In the genomic region with DNA sequence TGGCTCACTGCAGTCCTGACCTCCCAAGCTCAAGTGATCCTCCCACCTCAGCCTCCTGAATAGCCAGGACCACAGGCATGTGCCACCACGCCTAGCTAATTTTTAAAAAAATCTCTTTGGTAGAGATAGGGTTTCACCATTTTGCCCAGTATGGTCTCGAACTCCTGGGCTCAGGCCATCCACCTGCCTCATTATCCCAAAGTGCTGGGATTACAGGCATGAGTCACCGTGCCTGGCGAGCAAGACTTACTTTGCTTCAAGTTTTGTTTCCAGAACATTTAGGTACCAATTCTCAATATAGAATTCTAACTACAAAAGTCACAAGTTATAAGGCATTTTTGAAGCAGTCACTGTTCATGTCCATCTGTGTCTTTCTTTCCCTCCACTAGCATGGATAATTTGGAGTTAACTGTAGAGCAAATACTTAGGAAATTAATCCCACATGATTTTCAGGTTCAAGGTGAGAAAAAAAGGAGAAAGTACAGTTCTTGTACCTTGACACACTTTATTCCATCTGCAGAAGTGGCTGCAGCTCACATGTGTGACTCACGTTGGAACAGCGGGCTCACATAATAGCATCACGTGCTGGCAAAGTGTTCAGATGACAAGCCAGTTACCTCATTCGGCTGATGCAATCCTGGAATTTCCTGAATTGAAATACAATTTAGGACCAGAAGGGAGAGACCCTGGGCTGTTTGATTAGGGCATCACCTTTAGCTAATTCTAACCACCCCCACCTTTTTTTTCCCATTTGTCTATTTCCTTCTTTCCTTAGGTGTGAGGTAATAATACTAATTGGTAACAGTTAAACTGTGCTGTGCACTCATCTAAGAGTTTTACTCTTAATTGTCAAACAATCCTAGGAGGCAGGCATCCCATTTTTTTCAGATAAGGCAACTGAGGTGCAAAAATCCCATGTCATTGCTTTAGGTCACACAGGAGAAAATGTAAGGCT, we compare ENCODE assay signal across 1 cellular context.
TF ChIP-seq lines count a peak whose summit lies in the region.

No MANE protein-coding gene starts in this region.

TF ChIP-seq in A549, 52 proteins besides CTCF, POLR2A, EP300 and RAD21 (continued from another document):
- TF ChIP-seq, protein P1, sequence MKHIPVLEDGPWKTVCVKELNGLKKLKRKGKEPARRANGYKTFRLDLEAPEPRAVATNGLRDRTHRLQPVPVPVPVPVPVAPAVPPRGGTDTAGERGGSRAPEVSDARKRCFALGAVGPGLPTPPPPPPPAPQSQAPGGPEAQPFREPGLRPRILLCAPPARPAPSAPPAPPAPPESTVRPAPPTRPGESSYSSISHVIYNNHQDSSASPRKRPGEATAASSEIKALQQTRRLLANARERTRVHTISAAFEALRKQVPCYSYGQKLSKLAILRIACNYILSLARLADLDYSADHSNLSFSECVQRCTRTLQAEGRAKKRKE (CRISPR knock-in tag; IDR thresholded peaks at IDR 0.05; ENCODE audit: low read depth) = peak; percentile 12; the same call in 1 of the 2 replicates
- TF ChIP-seq FOXS1 (CRISPR knock-in tag; IDR thresholded peaks at IDR 0.05) (no peak), NPAS2 (CRISPR knock-in tag; IDR thresholded peaks at IDR 0.05; ENCODE audit: borderline replicate concordance) (0 out of 2 replicates have a peak, but pooled peaks have one; percentile 35), EHF (CRISPR knock-in tag; IDR thresholded peaks at IDR 0.05) (no peak), SMC3 (IDR thresholded peaks at IDR 0.05) (no peak; the same call in 2 of the 3 replicates), CBX8 (IDR thresholded peaks at IDR 0.05) (no peak), RNF2 (IDR thresholded peaks at IDR 0.05; ENCODE audit: borderline replicate concordance, low read depth) (no peak), CHD4 (IDR thresholded peaks at IDR 0.05; ENCODE audit: borderline replicate concordance) (no peak), RFX5 (IDR thresholded peaks at IDR 0.05) (no peak), POLR2AphosphoS2 (conservative IDR thresholded peaks at IDR 0.05; ENCODE audit: low read length) (no peak), MYC (IDR thresholded peaks at IDR 0.05; ENCODE audit: borderline replicate concordance, low read length) (no peak), ESRRA (IDR thresholded peaks at IDR 0.05; ENCODE audit: borderline replicate concordance, low read length) (no peak), KDM5A (IDR thresholded peaks at IDR 0.05) (no peak), HDAC2 (IDR thresholded peaks at IDR 0.05) (no peak), HOXA7 (CRISPR knock-in tag; IDR thresholded peaks at IDR 0.05) (no peak), ZSCAN20 (CRISPR knock-in tag; IDR thresholded peaks at IDR 0.05) (no peak; the same call in none of the 2 replicates), NR3C1 (IDR thresholded peaks at IDR 0.05) (no peak), CBX2 (IDR thresholded peaks at IDR 0.05; ENCODE audit: borderline replicate concordance, low read depth) (no peak), JUN (IDR thresholded peaks at IDR 0.05) (peak; percentile 75 to 80; a peak in 4 of 5 replicates), FOSL2 (IDR thresholded peaks at IDR 0.05) (peak; percentile 65), FOSL2 (CRISPR knock-in tag; IDR thresholded peaks at IDR 0.05) (peak; percentile 95), ZFP36 (IDR thresholded peaks at IDR 0.05; ENCODE audit: borderline replicate concordance, partially characterized antibody) (no peak), FOSB (CRISPR knock-in tag; IDR thresholded peaks at IDR 0.05) (no peak), HOXB13 (CRISPR knock-in tag; IDR thresholded peaks at IDR 0.05; ENCODE audit: low read depth) (0 out of 2 replicates have a peak, but pooled peaks have one; percentile 37), HOXB5 (CRISPR knock-in tag; IDR thresholded peaks at IDR 0.05) (no peak; the same call in 1 of the 2 replicates), EHMT2 (IDR thresholded peaks at IDR 0.05; ENCODE audit: low read depth) (no peak), MAZ (IDR thresholded peaks at IDR 0.05; ENCODE audit: borderline replicate concordance, low read depth, low read length) (no peak), JUNB (IDR thresholded peaks at IDR 0.05) (peak; percentile 73), HEYL (CRISPR knock-in tag; IDR thresholded peaks at IDR 0.05) (no peak), KDM1A (IDR thresholded peaks at IDR 0.05; ENCODE audit: low read depth) (no peak), CEBPB (IDR thresholded peaks at IDR 0.05) (peak; percentile 89 to 95)
- TF ChIP-seq, protein P2, sequence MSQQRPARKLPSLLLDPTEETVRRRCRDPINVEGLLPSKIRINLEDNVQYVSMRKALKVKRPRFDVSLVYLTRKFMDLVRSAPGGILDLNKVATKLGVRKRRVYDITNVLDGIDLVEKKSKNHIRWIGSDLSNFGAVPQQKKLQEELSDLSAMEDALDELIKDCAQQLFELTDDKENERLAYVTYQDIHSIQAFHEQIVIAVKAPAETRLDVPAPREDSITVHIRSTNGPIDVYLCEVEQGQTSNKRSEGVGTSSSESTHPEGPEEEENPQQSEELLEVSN (IDR thresholded peaks at IDR 0.05; ENCODE audit: borderline replicate concordance, low read depth) = peak; percentile 56; the same call in 1 of the 2 replicates
- TF ChIP-seq, protein P3, sequence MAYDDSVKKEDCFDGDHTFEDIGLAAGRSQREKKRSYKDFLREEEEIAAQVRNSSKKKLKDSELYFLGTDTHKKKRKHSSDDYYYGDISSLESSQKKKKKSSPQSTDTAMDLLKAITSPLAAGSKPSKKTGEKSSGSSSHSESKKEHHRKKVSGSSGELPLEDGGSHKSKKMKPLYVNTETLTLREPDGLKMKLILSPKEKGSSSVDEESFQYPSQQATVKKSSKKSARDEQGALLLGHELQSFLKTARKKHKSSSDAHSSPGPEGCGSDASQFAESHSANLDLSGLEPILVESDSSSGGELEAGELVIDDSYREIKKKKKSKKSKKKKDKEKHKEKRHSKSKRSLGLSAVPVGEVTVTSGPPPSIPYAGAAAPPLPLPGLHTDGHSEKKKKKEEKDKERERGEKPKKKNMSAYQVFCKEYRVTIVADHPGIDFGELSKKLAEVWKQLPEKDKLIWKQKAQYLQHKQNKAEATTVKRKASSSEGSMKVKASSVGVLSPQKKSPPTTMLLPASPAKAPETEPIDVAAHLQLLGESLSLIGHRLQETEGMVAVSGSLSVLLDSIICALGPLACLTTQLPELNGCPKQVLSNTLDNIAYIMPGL (CRISPR knock-in tag; IDR thresholded peaks at IDR 0.05; ENCODE audit: borderline replicate concordance) = no peak
- TF ChIP-seq, protein P4, sequence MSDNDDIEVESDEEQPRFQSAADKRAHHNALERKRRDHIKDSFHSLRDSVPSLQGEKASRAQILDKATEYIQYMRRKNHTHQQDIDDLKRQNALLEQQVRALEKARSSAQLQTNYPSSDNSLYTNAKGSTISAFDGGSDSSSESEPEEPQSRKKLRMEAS (IDR thresholded peaks at IDR 0.05) = peak; percentile 94
- TF ChIP-seq, protein P5, sequence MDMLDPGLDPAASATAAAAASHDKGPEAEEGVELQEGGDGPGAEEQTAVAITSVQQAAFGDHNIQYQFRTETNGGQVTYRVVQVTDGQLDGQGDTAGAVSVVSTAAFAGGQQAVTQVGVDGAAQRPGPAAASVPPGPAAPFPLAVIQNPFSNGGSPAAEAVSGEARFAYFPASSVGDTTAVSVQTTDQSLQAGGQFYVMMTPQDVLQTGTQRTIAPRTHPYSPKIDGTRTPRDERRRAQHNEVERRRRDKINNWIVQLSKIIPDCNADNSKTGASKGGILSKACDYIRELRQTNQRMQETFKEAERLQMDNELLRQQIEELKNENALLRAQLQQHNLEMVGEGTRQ (IDR thresholded peaks at IDR 0.05) = peak; percentile 96
- TF ChIP-seq, protein P6, sequence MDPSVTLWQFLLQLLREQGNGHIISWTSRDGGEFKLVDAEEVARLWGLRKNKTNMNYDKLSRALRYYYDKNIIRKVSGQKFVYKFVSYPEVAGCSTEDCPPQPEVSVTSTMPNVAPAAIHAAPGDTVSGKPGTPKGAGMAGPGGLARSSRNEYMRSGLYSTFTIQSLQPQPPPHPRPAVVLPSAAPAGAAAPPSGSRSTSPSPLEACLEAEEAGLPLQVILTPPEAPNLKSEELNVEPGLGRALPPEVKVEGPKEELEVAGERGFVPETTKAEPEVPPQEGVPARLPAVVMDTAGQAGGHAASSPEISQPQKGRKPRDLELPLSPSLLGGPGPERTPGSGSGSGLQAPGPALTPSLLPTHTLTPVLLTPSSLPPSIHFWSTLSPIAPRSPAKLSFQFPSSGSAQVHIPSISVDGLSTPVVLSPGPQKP (IDR thresholded peaks at IDR 0.05; ENCODE audit: low read depth, low read length) = no peak
- TF ChIP-seq, protein P7, sequence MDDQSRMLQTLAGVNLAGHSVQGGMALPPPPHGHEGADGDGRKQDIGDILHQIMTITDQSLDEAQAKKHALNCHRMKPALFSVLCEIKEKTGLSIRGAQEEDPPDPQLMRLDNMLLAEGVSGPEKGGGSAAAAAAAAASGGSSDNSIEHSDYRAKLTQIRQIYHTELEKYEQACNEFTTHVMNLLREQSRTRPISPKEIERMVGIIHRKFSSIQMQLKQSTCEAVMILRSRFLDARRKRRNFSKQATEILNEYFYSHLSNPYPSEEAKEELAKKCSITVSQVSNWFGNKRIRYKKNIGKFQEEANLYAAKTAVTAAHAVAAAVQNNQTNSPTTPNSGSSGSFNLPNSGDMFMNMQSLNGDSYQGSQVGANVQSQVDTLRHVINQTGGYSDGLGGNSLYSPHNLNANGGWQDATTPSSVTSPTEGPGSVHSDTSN (IDR thresholded peaks at IDR 0.05) = no peak
